25 cellular contexts compared by ENCODE assay signal in genomic region chr2:226154610-226155009, GRCh38.
DNase-seq lines count a peak whose midpoint lies in the region; ATAC-seq and TF ChIP-seq lines count a peak whose summit lies in the region.
"Had no signal": no experiment of that assay in that cellular context is flagged by ENCODE, and none has a peak within 500 bp of the region (broad histone marks: within the 10 kb centered on the region; RNA-seq: fewer than 3 reads in every experiment).

No MANE protein-coding gene starts in this region.

- H2AFZ ChIP-seq in IMR-90 (replicated peaks; ENCODE audit: low read length, poor library complexity), result no peak overlapping the region

- no peaks in the 10 kb centered on the region for H4K20me1 ChIP-seq in IMR-90 (ENCODE audit: insufficient read depth, low read length)

- H4K8ac ChIP-seq in IMR-90 (ENCODE audit: low read depth in 2 of 2, low read length in 2 of 2), result no peak overlapping the region; a peak in 1 of 4 replicates

- POLR2A ChIA-PET in IMR-90 (lab: Charles Lee; ENCODE audit: unreplicated experiment) (no interaction called here), Panc1 (lab: Charles Lee) (no interaction called here)

- H2AK5ac ChIP-seq in IMR-90 (ENCODE audit: low read depth, low read length), result no peak overlapping the region

- no CpG with 5 or more reads among the region's 3 CpGs for WGBS in IMR-90 (ENCODE audit: extremely low coverage in 2 of 2, insufficient read length in 1 of 2), 2 experiments

- TF ChIP-seq POLR2A in IMR-90 (IDR thresholded peaks at IDR 0.05; ENCODE audit: low read depth, low read length), result no peak

- no peak overlapping the region for H3K4ac ChIP-seq in IMR-90 (ENCODE audit: low read depth, low read length)

- no peaks in the 10 kb centered on the region for H3K79me1 ChIP-seq in IMR-90 (ENCODE audit: low read depth in 1 of 2, low read length in 2 of 2)

- H3K4me3 ChIP-seq in IMR-90 (ENCODE audit: insufficient read depth, low read depth, low read length) (no peak overlapping the region), Panc1 (ENCODE audit: low read depth in 2 of 2, low read length in 2 of 2) (no peak overlapping the region), skeletal muscle tissue (ENCODE audit: low read length in 3 of 3) (no peak overlapping the region), ascending aorta (no peak overlapping the region)
- H3K4me3 ChIP-seq: body of pancreas, dorsolateral prefrontal cortex, K562, lower lobe of right lung, MG63, thoracic aorta had no signal

- H3K9me3 ChIP-seq in IMR-90 (ENCODE audit: control insufficient read depth, insufficient read depth, low read length) (no peaks in the 10 kb centered on the region), Panc1 (ENCODE audit: control insufficient read depth, insufficient read depth, low read depth, low read length) (no peaks in the 10 kb centered on the region), skeletal muscle tissue (ENCODE audit: control insufficient read depth in 3 of 3, low read length in 3 of 3) (no peaks in the 10 kb centered on the region), ascending aorta (no peaks in the 10 kb centered on the region)
- H3K9me3 ChIP-seq: body of pancreas, lower lobe of right lung, MG63, thoracic aorta had no signal

- H3K27me3 ChIP-seq in IMR-90 (ENCODE audit: control insufficient read depth, insufficient read depth, low read length) (no peaks in the 10 kb centered on the region), Panc1 (ENCODE audit: control insufficient read depth, insufficient read depth, low read length) (no peaks in the 10 kb centered on the region), skeletal muscle tissue (ENCODE audit: control insufficient read depth in 3 of 3, insufficient read depth in 3 of 3, low read length in 3 of 3) (no peaks in the 10 kb centered on the region), ascending aorta (no peaks in the 10 kb centered on the region)
- H3K27me3 ChIP-seq: body of pancreas, MG63 had no signal

- H3K18ac ChIP-seq in IMR-90 (ENCODE audit: low read depth, low read length), result no peak overlapping the region

- H4K91ac ChIP-seq in IMR-90 (ENCODE audit: insufficient read depth, low read depth, low read length), result no peak overlapping the region

- TF ChIP-seq RAD21 in IMR-90 (IDR thresholded peaks at IDR 0.05; ENCODE audit: low read length), result no peak

- no peak overlapping the region for H4K5ac ChIP-seq in IMR-90 (ENCODE audit: low read depth, low read length)

- no peak overlapping the region for H3K27ac ChIP-seq in IMR-90 (ENCODE audit: insufficient read depth, low read length)
- H3K27ac ChIP-seq in Panc1 (ENCODE audit: low read length), result peak overlapping the region; percentile 48
- H3K27ac ChIP-seq in skeletal muscle tissue (ENCODE audit: low read depth, low read length), result peak overlapping the region; percentile 10
- H3K27ac ChIP-seq in ascending aorta, result no peak overlapping the region
- H3K27ac ChIP-seq: body of pancreas, dorsolateral prefrontal cortex, lower lobe of right lung, thoracic aorta had no signal

- H3K56ac ChIP-seq in IMR-90 (ENCODE audit: extremely low read depth, insufficient read depth, low read length), result no peak overlapping the region

- no peak overlapping the region for H3K9ac ChIP-seq in IMR-90 (ENCODE audit: low read depth, low read length)
- peak overlapping the region in 1 of 3 donors; percentile 54 for H3K9ac ChIP-seq in skeletal muscle tissue (ENCODE audit: low read depth in 1 of 3, low read length in 3 of 3)

- CTCF ChIA-PET in IMR-90 (lab: Yijun Ruan, JAX) (no interaction called here), Panc1 (lab: Charles Lee) (no interaction called here)

- ATAC-seq in IMR-90 (ENCODE audit: low read depth) (no peak), Panc1 (no peak), HG03565 (IDR thresholded peaks at IDR 0.05; ENCODE audit: unreplicated experiment) (no peak), GM19324 (IDR thresholded peaks at IDR 0.05; ENCODE audit: low FRiP score, unreplicated experiment) (no peak)
- ATAC-seq: activated CD8-positive, alpha-beta memory T cell treated with anti-CD3 and anti-CD28 coated beads, Interleukin-2, amount 10 ng/mL, durations not matched to agents 7 days and 5 days; activated T-cell treated with anti-CD3 and anti-CD28 coated beads, Interleukin-2, amount 50 U/mL, for 72 hours; body of pancreas; K562; lower lobe of right lung; stimulated activated naive CD8-positive, alpha-beta T cell treated with anti-CD3 and anti-CD28 coated beads, Interleukin-15, Interleukin-2, amounts not matched to agents 100 U/mL and 50 U/mL, for 24 hours had no signal

- H3K4me2 ChIP-seq in IMR-90 (ENCODE audit: low read depth, low read length), result no peak overlapping the region

- H2BK15ac ChIP-seq in IMR-90 (ENCODE audit: low read depth, low read length), result no peak overlapping the region

- in situ Hi-C loops in IMR-90 (cut with MboI; ENCODE audit: low sequenced_read_pairs) (no loop called here), Panc1 (cut with HindIII; ENCODE audit: low pct_unique_long_range_greater_than_20kb, low sequenced_read_pairs) (no loop called here)

- H3K36me3 ChIP-seq in IMR-90 (ENCODE audit: control insufficient read depth, insufficient read depth, low read length) (no peaks in the 10 kb centered on the region), Panc1 (ENCODE audit: control insufficient read depth, insufficient read depth, low read length) (no peaks in the 10 kb centered on the region), skeletal muscle tissue (ENCODE audit: control insufficient read depth in 3 of 3, insufficient read depth in 3 of 3, low read length in 3 of 3) (no peaks in the 10 kb centered on the region), ascending aorta (no peaks in the 10 kb centered on the region)
- H3K36me3 ChIP-seq: lower lobe of right lung, MG63, thoracic aorta had no signal

- TF ChIP-seq CTCF in IMR-90 (conservative IDR thresholded peaks at IDR 0.05; ENCODE audit: low read depth, low read length) (no peak), Panc1 (IDR thresholded peaks at IDR 0.05) (no peak), ascending aorta (IDR thresholded peaks at IDR 0.05) (no peak)

- peak overlapping the region; percentile 29; the same call in 1 of the 2 replicates for H2BK20ac ChIP-seq in IMR-90 (ENCODE audit: low read depth, low read length)

- no TSS peak for BruUV-seq in IMR-90 (replicated peaks; lab: Mats Ljungman, UMichigan)
- no TSS peak for BruUV-seq in Panc1 (replicated peaks; lab: Mats Ljungman, UMichigan)

- DNase-seq in IMR-90, result no peak
- DNase-seq in Panc1 (ENCODE audit: low read depth, low spot score), result no peak
- DNase-seq in left kidney (ENCODE audit: low read depth, low spot score), result peak; percentile 20
- DNase-seq in ascending aorta (ENCODE audit: low spot score in 2 of 2), result no peak
- DNase-seq: ACHN; activated CD4-positive, alpha-beta T cell treated with anti-CD3 and anti-CD28 coated beads, Interleukin-2, amount 50 U/mL, for 1 hour; activated CD8-positive, alpha-beta memory T cell treated with anti-CD3 and anti-CD28 coated beads, Interleukin-2, amount 10 ng/mL, durations not matched to agents 7 days and 5 days; activated naive CD4-positive, alpha-beta T cell treated with Interleukin-2 at 50 U/mL for 16 hours; activated T-cell treated with anti-CD3 and anti-CD28 coated beads, Interleukin-2, amount 50 U/mL, for 72 hours; body of pancreas; dorsolateral prefrontal cortex; glutamatergic neuron; kidney; lower lobe of right lung; MG63; NCI-H510A; nephron progenitor cell; NK-92 treated with Interleukin-12 subunit alpha and Interleukin-12 subunit beta, amount 100 ng/mL, for 24 hours; SHP77 treated with DMSO at 0.1 percent for 48 hours; stimulated activated naive CD8-positive, alpha-beta T cell treated with anti-CD3 and anti-CD28 coated beads, Interleukin-15, Interleukin-2, amounts not matched to agents 100 U/mL and 50 U/mL, for 24 hours had no signal

- H3K14ac ChIP-seq in IMR-90 (replicated peaks; ENCODE audit: low read depth, low read length), result no peak overlapping the region

- H3K4me1 ChIP-seq in IMR-90 (ENCODE audit: control insufficient read depth, insufficient read depth, low read length) (peaks cover 4% of the 10 kb centered on the region), Panc1 (ENCODE audit: control insufficient read depth, insufficient read depth, low read length) (no peaks in the 10 kb centered on the region; the same call in 1 of the 2 replicates), skeletal muscle tissue (ENCODE audit: control insufficient read depth in 3 of 3, insufficient read depth in 3 of 3, low read length in 3 of 3) (peaks cover 0 to 14% (median 0%) of the 10 kb centered on the region in 3 donors), ascending aorta (no peaks in the 10 kb centered on the region)
- H3K4me1 ChIP-seq: lower lobe of right lung had no signal

- no peaks in the 10 kb centered on the region for H3K9me1 ChIP-seq in IMR-90 (ENCODE audit: insufficient read depth, low read length)

- dilution Hi-C loops in IMR-90 (cut with HindIII; ENCODE audit: low sequenced_read_pairs, unreplicated experiment), result no loop called here

- intact Hi-C loops in IMR-90 (cut with micrococcal nuclease), result no loop called here
- intact Hi-C loops in Panc1 (cut with micrococcal nuclease; ENCODE audit: unreplicated experiment), result no loop called here
- intact Hi-C loops in ascending aorta (cut with DNase I), result no loop called here

- no peak overlapping the region for H2AK9ac ChIP-seq in IMR-90 (replicated peaks; ENCODE audit: low read depth, low read length, poor library complexity)

- H3K23ac ChIP-seq in IMR-90 (ENCODE audit: low read depth, low read length), result no peak overlapping the region

- H2BK120ac ChIP-seq in IMR-90 (ENCODE audit: low read depth, low read length), result no peak overlapping the region

- no peak overlapping the region for H2BK5ac ChIP-seq in IMR-90 (ENCODE audit: low read depth, low read length, poor library complexity, severe bottlenecking)

TF ChIP-seq in IMR-90, 13 proteins besides CTCF, POLR2A, EP300 and RAD21:
- TF ChIP-seq MAFK (IDR thresholded peaks at IDR 0.05; ENCODE audit: low read depth, low read length) (peak; percentile 40; the same call in 1 of the 2 replicates), MXI1 (IDR thresholded peaks at IDR 0.05; ENCODE audit: borderline replicate concordance, low read depth, low read length) (no peak)

Comparison
In these comparisons a context has a peak if more than half of its experiments do, and no peak if none do; other contexts are left out.
1. H3K27ac ChIP-seq: peak in Panc1 (single experiment) and skeletal muscle tissue (single experiment); none in IMR-90 (single experiment) and ascending aorta (0 of 2).